ENCODE assay signal across 1 cellular context in the genomic region with DNA sequence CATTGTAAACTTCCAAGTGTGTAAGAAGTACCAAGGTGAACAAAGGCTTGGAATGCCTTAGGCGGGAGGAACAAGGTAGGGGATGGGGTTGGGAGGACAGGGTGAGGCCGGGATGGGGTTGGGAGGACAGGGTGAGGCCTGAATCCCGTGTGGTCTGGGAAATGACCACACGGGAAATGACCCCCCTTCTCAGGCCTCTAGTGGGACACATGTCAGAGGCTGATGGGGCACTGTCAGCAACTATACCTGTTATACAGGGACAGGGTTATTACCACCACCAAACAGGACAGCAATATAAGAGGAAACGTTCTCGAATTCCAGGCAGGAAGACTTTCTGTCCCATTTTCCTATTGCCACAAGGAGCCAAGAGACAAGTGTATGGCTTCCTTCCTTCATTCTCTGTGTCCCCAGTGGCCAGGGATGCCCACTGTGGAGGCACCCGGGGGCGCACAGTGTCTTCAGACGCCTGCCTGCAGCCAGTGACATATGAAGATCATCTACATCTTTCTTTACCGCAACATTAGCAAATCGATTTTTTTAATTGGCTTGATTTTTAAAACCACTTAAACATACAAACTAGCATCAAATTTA.
TF ChIP-seq lines count a peak whose summit lies in the region.

No MANE protein-coding gene starts in this region.

TF ChIP-seq in SK-N-SH, 30 proteins besides CTCF, POLR2A, EP300 and RAD21 (continued from another document):
- TF ChIP-seq FOXJ3 (CRISPR knock-in tag; IDR thresholded peaks at IDR 0.05) (no peak), MEF2A (IDR thresholded peaks at IDR 0.05; ENCODE audit: borderline replicate concordance, low read depth) (no peak)
